ENCODE assay signal across 8 cellular contexts in the genomic region with DNA sequence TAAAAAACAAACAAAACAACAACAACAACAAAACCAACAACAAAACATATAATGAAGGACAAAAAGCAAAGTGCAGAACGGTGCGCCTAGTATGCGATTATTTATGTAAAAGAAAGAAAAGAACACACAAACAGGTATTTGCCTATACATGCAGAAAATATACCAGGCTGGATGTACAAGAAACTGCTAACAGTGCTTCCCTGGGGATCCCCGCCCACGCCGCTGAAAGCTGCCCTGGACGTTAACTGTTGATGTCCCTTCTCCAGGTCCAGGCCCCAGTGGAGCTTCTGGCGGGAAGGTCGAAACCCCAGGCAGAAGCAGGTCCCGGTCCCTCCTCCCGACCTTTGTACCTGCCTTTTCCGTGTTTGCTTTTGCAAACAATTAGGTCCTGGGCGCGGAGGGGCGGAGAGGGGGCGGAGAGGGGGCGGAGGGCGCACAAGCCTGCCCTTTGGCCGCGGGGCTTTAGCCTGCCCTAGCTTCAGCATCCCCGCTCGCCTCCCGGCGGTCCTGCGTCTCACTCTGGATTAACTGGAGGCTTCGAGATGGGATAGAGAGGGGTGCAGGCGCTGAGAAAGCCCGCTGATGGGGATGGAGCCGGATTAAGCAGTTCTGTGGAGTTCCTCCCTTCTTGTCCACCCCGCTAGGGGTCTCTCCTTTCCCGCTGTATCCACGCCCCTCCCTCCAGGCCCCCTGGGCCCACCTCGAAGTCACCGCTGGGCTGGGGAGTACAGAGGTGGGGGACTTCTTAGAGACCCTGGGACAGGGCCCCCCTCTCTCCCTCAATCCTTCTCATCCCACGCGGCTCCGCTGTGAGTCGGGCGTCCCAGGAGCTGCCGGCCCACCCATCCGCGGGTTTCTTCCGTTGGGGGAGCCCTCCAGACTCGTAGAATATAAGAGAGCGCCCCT. TPM values are rescaled to one million over a fixed set of nuclear protein-coding genes. Genes with fewer than 3 reads are reported as not detected.
DNase-seq lines count a peak whose midpoint lies in the region; ATAC-seq and TF ChIP-seq lines count a peak whose summit lies in the region.

No MANE protein-coding gene starts in this region.

- peak overlapping the region; percentile 4 for H3K9ac ChIP-seq in endocrine pancreas (ENCODE audit: control insufficient read depth, insufficient read depth, low read length)

- no peak for TF ChIP-seq RAD21 in Ishikawa (IDR thresholded peaks at IDR 0.05; ENCODE audit: low read depth)

- H3K27me3 ChIP-seq in BE2C = no peaks in the 10 kb centered on the region
- no peaks in the 10 kb centered on the region for H3K27me3 ChIP-seq in endocrine pancreas (ENCODE audit: control insufficient read depth, insufficient read depth, low read length)
- H3K27me3 ChIP-seq in muscle layer of duodenum (ENCODE audit: low read depth, low read length) = no peaks in the 10 kb centered on the region
- H3K27me3 ChIP-seq in adrenal gland = no peaks in the 10 kb centered on the region
- H3K27me3 ChIP-seq in naive thymus-derived CD4-positive, alpha-beta T cell (ENCODE audit: control insufficient read depth in 2 of 2, insufficient read depth in 2 of 2, low read length in 2 of 2) = peaks cover 0 to 10% of the 10 kb centered on the region in 2 donors

- no peak for ATAC-seq in naive thymus-derived CD4-positive, alpha-beta T cell

- H3K9me3 ChIP-seq in BE2C = no peaks in the 10 kb centered on the region
- no peaks in the 10 kb centered on the region for H3K9me3 ChIP-seq in endocrine pancreas (ENCODE audit: control insufficient read depth, low read length)
- H3K9me3 ChIP-seq in muscle layer of duodenum (ENCODE audit: control insufficient read depth in 1 of 2, low read length in 2 of 2) = no peaks in the 10 kb centered on the region
- no peaks in the 10 kb centered on the region for H3K9me3 ChIP-seq in adrenal gland (replicated peaks in 1 of 3)
- H3K9me3 ChIP-seq in naive thymus-derived CD4-positive, alpha-beta T cell (ENCODE audit: control insufficient read depth in 2 of 3, low read length in 3 of 3) = no peaks in the 10 kb centered on the region

- no peak overlapping the region for H3K27ac Mint-ChIP-seq in naive thymus-derived CD4-positive, alpha-beta T cell

- no peaks in the 10 kb centered on the region for H3K36me3 Mint-ChIP-seq in naive thymus-derived CD4-positive, alpha-beta T cell

- no peak for TF ChIP-seq POLR2A in adrenal gland (IDR thresholded peaks at IDR 0.05)

- H3K4me1 ChIP-seq in BE2C = no peaks in the 10 kb centered on the region
- H3K4me1 ChIP-seq in endocrine pancreas (ENCODE audit: control insufficient read depth, insufficient read depth, low read length) = no peaks in the 10 kb centered on the region
- peaks cover 0 to 14% of the 10 kb centered on the region in 2 donors for H3K4me1 ChIP-seq in muscle layer of duodenum (ENCODE audit: control insufficient read depth in 1 of 2, insufficient read depth in 2 of 2, low read length in 2 of 2)
- peaks cover 3 to 13% of the 10 kb centered on the region in 2 donors for H3K4me1 ChIP-seq in adrenal gland (replicated peaks in 1 of 2)
- peaks cover 0 to 6% of the 10 kb centered on the region in 2 donors for H3K4me1 ChIP-seq in naive thymus-derived CD4-positive, alpha-beta T cell (ENCODE audit: control insufficient read depth in 2 of 2, insufficient read depth in 2 of 2, low read length in 2 of 2)

- DNase-seq in BE2C = peak; percentile 48
- DNase-seq in UCSD-AML1 (lab: John Stamatoyannopoulos, UW; ENCODE audit: unreplicated experiment) = no peak
- no peak for DNase-seq in adrenal gland
- DNase-seq in naive thymus-derived CD4-positive, alpha-beta T cell = no peak
- no peak for DNase-seq in DMS79 (lab: John Stamatoyannopoulos, UW)

- WGBS in adrenal gland, 4 donors = 35 to 53% (median 39%) methylated on average over 12 to 45 of the region's 45 CpGs

- H3K36me3 ChIP-seq in BE2C = no peaks in the 10 kb centered on the region
- no peaks in the 10 kb centered on the region for H3K36me3 ChIP-seq in endocrine pancreas (ENCODE audit: control insufficient read depth, insufficient read depth, low read length)
- H3K36me3 ChIP-seq in muscle layer of duodenum (ENCODE audit: control insufficient read depth in 1 of 2, insufficient read depth in 2 of 2, low read length in 2 of 2) = no peaks in the 10 kb centered on the region
- no peaks in the 10 kb centered on the region for H3K36me3 ChIP-seq in adrenal gland (replicated peaks in 1 of 2)
- H3K36me3 ChIP-seq in naive thymus-derived CD4-positive, alpha-beta T cell (ENCODE audit: control insufficient read depth in 2 of 3, insufficient read depth in 3 of 3, low read length in 3 of 3) = no peaks in the 10 kb centered on the region

- POLR2A ChIA-PET in naive thymus-derived CD4-positive, alpha-beta T cell (lab: Charles Lee) = interaction anchor here (0.6 kb wide), 1 partner anchor 459 kb away, joined by 3 read pairs; no protein-coding TSS in a partner anchor

- intact Hi-C loops in adrenal gland (cut with DNase I) = loop anchor here (5.0 to 10.0 kb wide), 4 partner anchors 163 to 453 kb away; no protein-coding TSS in a partner anchor
- intact Hi-C loops in naive thymus-derived CD4-positive, alpha-beta T cell (cut with micrococcal nuclease) = loop anchor here (1.0 to 5.0 kb wide), 8 partner anchors 8 to 644 kb away; a partner anchor contains a TSS

- H3K9me3 Mint-ChIP-seq in naive thymus-derived CD4-positive, alpha-beta T cell = no peaks in the 10 kb centered on the region

- CTCF ChIA-PET in naive thymus-derived CD4-positive, alpha-beta T cell (lab: Charles Lee) = interaction anchor here (0.6 to 4.8 kb wide), 17 partner anchors 10 to 1546 kb away, joined by 3 to 56 read pairs (median 8); a partner anchor contains a TSS

- peak overlapping the region in 2 of 10 donors; percentile 30 to 57 for H3K4me3 Mint-ChIP-seq in naive thymus-derived CD4-positive, alpha-beta T cell

- H3K4me3 ChIP-seq in BE2C (ENCODE audit: low read depth, low read length) = peak overlapping the region; percentile 53
- no peak overlapping the region for H3K4me3 ChIP-seq in endocrine pancreas (ENCODE audit: control insufficient read depth, insufficient read depth, low read length)
- H3K4me3 ChIP-seq in muscle layer of duodenum (ENCODE audit: low read depth in 1 of 2, low read length in 2 of 2) = peak overlapping the region; percentile 12 to 21
- H3K4me3 ChIP-seq in adrenal gland = peak overlapping the region in 1 of 4 donors; percentile 13
- no peak overlapping the region for H3K4me3 ChIP-seq in naive thymus-derived CD4-positive, alpha-beta T cell (ENCODE audit: low read length)

- TF ChIP-seq CTCF in BE2C (IDR thresholded peaks at IDR 0.05; ENCODE audit: low read depth, low read length) = peak; percentile 26
- no peak for TF ChIP-seq CTCF in adrenal gland (IDR thresholded peaks at IDR 0.05)

- H3K27ac ChIP-seq in muscle layer of duodenum (ENCODE audit: low read length) (no peak overlapping the region), adrenal gland (no peak overlapping the region)
- H3K27ac ChIP-seq in naive thymus-derived CD4-positive, alpha-beta T cell (ENCODE audit: low read depth, low read length) = no peak overlapping the region

- H3K27me3 Mint-ChIP-seq in naive thymus-derived CD4-positive, alpha-beta T cell = peaks cover 0 to 27% (median 9%) of the 10 kb centered on the region in 5 donors

- peaks cover 0 to 14% (median 5%) of the 10 kb centered on the region in 7 donors for H3K4me1 Mint-ChIP-seq in naive thymus-derived CD4-positive, alpha-beta T cell

- no peak for TF ChIP-seq EP300 in Ishikawa (IDR thresholded peaks at IDR 0.05; ENCODE audit: borderline replicate concordance)

TF ChIP-seq in Ishikawa, 13 proteins besides CTCF, POLR2A, EP300 and RAD21 (continues in another document):
- TF ChIP-seq, protein P1, sequence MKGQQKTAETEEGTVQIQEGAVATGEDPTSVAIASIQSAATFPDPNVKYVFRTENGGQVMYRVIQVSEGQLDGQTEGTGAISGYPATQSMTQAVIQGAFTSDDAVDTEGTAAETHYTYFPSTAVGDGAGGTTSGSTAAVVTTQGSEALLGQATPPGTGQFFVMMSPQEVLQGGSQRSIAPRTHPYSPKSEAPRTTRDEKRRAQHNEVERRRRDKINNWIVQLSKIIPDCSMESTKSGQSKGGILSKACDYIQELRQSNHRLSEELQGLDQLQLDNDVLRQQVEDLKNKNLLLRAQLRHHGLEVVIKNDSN (IDR thresholded peaks at IDR 0.05) = no peak
- no peak for TF ChIP-seq FOXM1 (IDR thresholded peaks at IDR 0.05; ENCODE audit: borderline replicate concordance, low read depth)
- peak; percentile 39; the same call in 1 of the 2 replicates for TF ChIP-seq ZBTB7A (IDR thresholded peaks at IDR 0.05; ENCODE audit: low read depth)
- peak; percentile 86 for TF ChIP-seq EGR1 (IDR thresholded peaks at IDR 0.05)

RNA-seq across cellular contexts. Expression of a gene that starts 8.2 kb away (rescaled TPM):
- 181 TPM for polyA plus RNA-seq in BE2C (2012; ENCODE audit: insufficient read depth, insufficient read length, low read depth)
- total RNA-seq in adrenal gland = 10 to 100 TPM; 57.6 to 91.8 (median 74.0) TPM
- 10 to 100 TPM; 70.2 to 74.0 (median 72.7) TPM for polyA plus RNA-seq in adrenal gland
- total RNA-seq in naive thymus-derived CD4-positive, alpha-beta T cell = 10 to 100 TPM; 19.1 to 62.9 (median 23.7) TPM
- polyA plus RNA-seq in naive thymus-derived CD4-positive, alpha-beta T cell = 10 to 100 TPM; 27.3 to 29.9 TPM

RNA-seq across cellular contexts. Expression of a gene that starts 51.7 kb away (rescaled TPM):
- polyA plus RNA-seq in BE2C (2012; ENCODE audit: insufficient read depth, insufficient read length, low read depth) = 17.6 TPM
- total RNA-seq in adrenal gland = 10 to 100 TPM; 32.3 to 67.6 (median 54.0) TPM
- polyA plus RNA-seq in adrenal gland = 10 to 100 TPM in 1 of 3 donors, 1 to 10 TPM in 2; 5.8 to 46.3 (median 7.5) TPM
- total RNA-seq in naive thymus-derived CD4-positive, alpha-beta T cell = 10 to 100 TPM; 50.8 to 70.4 (median 60.5) TPM
- 10 to 100 TPM; 14.6 to 21.6 TPM for polyA plus RNA-seq in naive thymus-derived CD4-positive, alpha-beta T cell

Comparison
In these comparisons a context has a peak if more than half of its experiments do, and no peak if none do; other contexts are left out.
1. H3K4me3 ChIP-seq: peak in BE2C (single experiment) and muscle layer of duodenum (2 of 2); none in endocrine pancreas (single experiment) and naive thymus-derived CD4-positive, alpha-beta T cell (single experiment).